1 cellular context compared by ENCODE assay signal in the genomic region with DNA sequence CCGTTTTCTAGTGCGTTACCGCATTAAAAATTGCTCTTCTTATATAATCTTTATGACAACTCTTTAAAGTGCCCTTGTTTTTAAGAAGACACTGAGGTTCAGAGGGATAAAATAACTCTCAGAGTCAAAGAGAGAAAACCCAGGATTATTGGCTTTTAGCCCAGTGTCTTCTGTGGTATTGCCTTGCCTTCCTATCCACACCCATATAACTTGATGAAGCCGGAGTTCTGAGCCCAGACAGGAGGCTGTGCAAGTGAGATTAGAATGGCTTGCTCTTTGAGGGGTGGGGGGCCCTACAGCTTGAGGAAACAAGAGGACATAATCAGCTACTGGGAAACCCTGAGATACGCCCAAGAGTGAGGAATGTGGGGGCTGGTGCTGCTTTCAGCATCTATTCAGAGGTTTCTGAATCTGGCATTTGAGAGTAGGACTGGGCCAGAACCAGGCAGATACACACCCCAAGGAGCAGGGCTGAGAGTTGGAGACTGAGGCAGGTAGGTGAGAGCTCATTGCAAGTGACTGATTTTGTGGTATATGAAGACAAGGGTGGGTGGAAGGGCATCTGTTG.
TF ChIP-seq lines count a peak whose summit lies in the region.

No MANE protein-coding gene starts in this region.

TF ChIP-seq in GM23338, 12 proteins besides CTCF, POLR2A, EP300 and RAD21:
- TF ChIP-seq ETS1 (IDR thresholded peaks at IDR 0.05) (no peak), EZH2 (IDR thresholded peaks at IDR 0.05; ENCODE audit: low read depth, unreplicated experiment) (no peak), ZNF114 (CRISPR knock-in tag; IDR thresholded peaks at IDR 0.05) (no peak)
